Comparison of ENCODE assay signal across 22 cellular contexts in genomic region chr4:99157478-99157935, GRCh38. TPM values are rescaled to one million over a fixed set of nuclear protein-coding genes. Genes with fewer than 3 reads are reported as not detected.
"Had no signal": no experiment of that assay in that cellular context is flagged by ENCODE, and none has a peak within 500 bp of the region (broad histone marks: within the 10 kb centered on the region; RNA-seq: fewer than 3 reads in every experiment).

No MANE protein-coding gene starts in this region.

- H3K4me3 ChIP-seq: gastrocnemius medialis had no signal

- H3K4me1 ChIP-seq: gastrocnemius medialis, parathyroid adenoma had no signal

- H3K9me3 ChIP-seq: gastrocnemius medialis had no signal

- FAIRE-seq: TTC549 had no signal

- H3K36me3 ChIP-seq: gastrocnemius medialis had no signal

- DNase-seq: activated CD4-positive, alpha-beta memory T cell treated with anti-CD3 and anti-CD28 coated beads for 36 hours; activated CD4-positive, alpha-beta T cell treated with anti-CD3 and anti-CD28 coated beads for 4 hours; activated gamma-delta T cell treated with Interleukin-2 at 50 U/mL for 16 hours; activated T-cell treated with anti-CD3 and anti-CD28 coated beads for 4 hours; effector CD4-positive, alpha-beta T cell; gastrocnemius medialis; head of caudate nucleus; left ventricle myocardium superior; mesenchymal stem cell; naive thymus-derived CD8-positive, alpha-beta T cell; stimulated activated CD4-positive, alpha-beta T cell treated with anti-CD3 and anti-CD28 coated beads, Interleukin-12 subunit alpha, Interleukin-12 subunit beta, amount 100 ng/mL, for 4 hours; stimulated activated CD4-positive, alpha-beta T cell treated with anti-CD3 and anti-CD28 coated beads, Interleukin-1b, Interleukin-23, amount 100 ng/mL, for 48 hours; trophoblast cell had no signal

- H3K27ac ChIP-seq: gastrocnemius medialis, parathyroid adenoma had no signal

- H3K36me3 Mint-ChIP-seq: activated CD4-positive, alpha-beta memory T cell treated with anti-CD3 and anti-CD28 coated beads for 36 hours; activated naive CD4-positive, alpha-beta T cell treated with anti-CD3 and anti-CD28 coated beads, Interleukin-2, amount 50 U/mL, for 72 hours had no signal

- H3K9ac ChIP-seq: parathyroid adenoma had no signal

- H3K27me3 Mint-ChIP-seq: activated CD4-positive, alpha-beta memory T cell treated with anti-CD3 and anti-CD28 coated beads for 36 hours; stimulated activated naive CD8-positive, alpha-beta T cell treated with anti-CD3 and anti-CD28 coated beads, Interleukin-15, Interleukin-2, amounts not matched to agents 100 ng/mL and 50 ng/mL, for 24 hours had no signal

- H3K27me3 ChIP-seq: gastrocnemius medialis had no signal

- H3K79me2 ChIP-seq: parathyroid adenoma had no signal

- H3K27ac Mint-ChIP-seq: activated CD4-positive, alpha-beta memory T cell treated with anti-CD3 and anti-CD28 coated beads for 36 hours; activated naive CD4-positive, alpha-beta T cell treated with anti-CD3 and anti-CD28 coated beads, Interleukin-2, amount 50 U/mL, for 72 hours; activated T-helper 1 cell treated with anti-CD3 and anti-CD28 coated beads, Interleukin-12 subunit alpha, Interleukin-12 subunit beta, Interleukin-2, Interleukin-4 antibody, amounts not matched to agents 30 ng/mL and 10 ng/mL and 1 ng/mL, durations not matched to agents 14 hours and 24 hours and 36 hours; naive thymus-derived CD8-positive, alpha-beta T cell; stimulated activated naive CD8-positive, alpha-beta T cell treated with anti-CD3 and anti-CD28 coated beads, Interleukin-15, Interleukin-2, amounts not matched to agents 100 ng/mL and 50 ng/mL, for 24 hours; T-helper 2 cell treated with Interferon-gamma antibody and Interleukin-4, amounts not matched to agents 5 μg/mL and 100 μg/mL, for 36 hours had no signal

- H3K9me3 Mint-ChIP-seq: activated CD4-positive, alpha-beta memory T cell treated with anti-CD3 and anti-CD28 coated beads for 36 hours; activated naive CD4-positive, alpha-beta T cell treated with anti-CD3 and anti-CD28 coated beads, Interleukin-2, amount 50 U/mL, for 72 hours; activated T-helper 1 cell treated with anti-CD3 and anti-CD28 coated beads, Interleukin-12 subunit alpha, Interleukin-12 subunit beta, Interleukin-2, Interleukin-4 antibody, amounts not matched to agents 30 ng/mL and 10 ng/mL and 1 ng/mL, durations not matched to agents 14 hours and 24 hours and 36 hours; naive thymus-derived CD8-positive, alpha-beta T cell; stimulated activated naive CD8-positive, alpha-beta T cell treated with anti-CD3 and anti-CD28 coated beads, Interleukin-15, Interleukin-2, amounts not matched to agents 100 ng/mL and 50 ng/mL, for 24 hours; T-helper 2 cell treated with Interferon-gamma antibody and Interleukin-4, amounts not matched to agents 5 μg/mL and 100 μg/mL, for 36 hours had no signal

- H3K4me1 Mint-ChIP-seq: naive thymus-derived CD8-positive, alpha-beta T cell had no signal

- ATAC-seq: activated naive CD4-positive, alpha-beta T cell treated with anti-CD3 and anti-CD28 coated beads, Interleukin-2, amount 50 U/mL, for 72 hours; gastrocnemius medialis; left ventricle myocardium superior; naive thymus-derived CD8-positive, alpha-beta T cell had no signal

- H3K4me3 Mint-ChIP-seq: activated CD4-positive, alpha-beta memory T cell treated with anti-CD3 and anti-CD28 coated beads for 36 hours; activated T-helper 1 cell treated with anti-CD3 and anti-CD28 coated beads, Interleukin-12 subunit alpha, Interleukin-12 subunit beta, Interleukin-2, Interleukin-4 antibody, amounts not matched to agents 30 ng/mL and 10 ng/mL and 1 ng/mL, durations not matched to agents 14 hours and 24 hours and 36 hours; naive thymus-derived CD8-positive, alpha-beta T cell; stimulated activated naive CD8-positive, alpha-beta T cell treated with anti-CD3 and anti-CD28 coated beads, Interleukin-15, Interleukin-2, amounts not matched to agents 100 ng/mL and 50 ng/mL, for 24 hours; T-helper 2 cell treated with Interferon-gamma antibody and Interleukin-4, amounts not matched to agents 5 μg/mL and 100 μg/mL, for 36 hours had no signal

- H2AFZ ChIP-seq: parathyroid adenoma had no signal

RNA-seq across cellular contexts. Expression of gene ADH4, which starts 13.4 kb away (rescaled TPM):
- total RNA-seq: activated CD4-positive, alpha-beta memory T cell treated with anti-CD3 and anti-CD28 coated beads for 36 hours; activated naive CD4-positive, alpha-beta T cell treated with anti-CD3 and anti-CD28 coated beads, Interleukin-2, amount 50 U/mL, for 72 hours; activated T-helper 1 cell treated with anti-CD3 and anti-CD28 coated beads, Interleukin-12 subunit alpha, Interleukin-12 subunit beta, Interleukin-2, Interleukin-4 antibody, amounts not matched to agents 30 ng/mL and 10 ng/mL and 1 ng/mL, durations not matched to agents 14 hours and 24 hours and 36 hours; cerebellum; kidney epithelial cell; left ventricle myocardium superior; naive thymus-derived CD8-positive, alpha-beta T cell; temporal lobe had no signal
- polyA plus RNA-seq: naive thymus-derived CD8-positive, alpha-beta T cell had no signal
